Comparison of ENCODE assay signal across 8 cellular contexts in genomic region chr1:32013386-32014198, GRCh38. TPM values are rescaled to one million over a fixed set of nuclear protein-coding genes. Genes with fewer than 3 reads are reported as not detected.
DNase-seq lines count a peak whose midpoint lies in the region; ATAC-seq and TF ChIP-seq lines count a peak whose summit lies in the region.

KHDRBS1 (plus strand) TSS chr1:32013868; CDS start chr1:32013996, 128 bp downstream.

- H3K4me1 ChIP-seq in CD8-positive, alpha-beta memory T cell (ENCODE audit: insufficient read depth, low read length): peaks cover 26% of the 10 kb centered on the region
- peaks cover 3 to 7% of the 10 kb centered on the region in 2 donors for H3K4me1 ChIP-seq in lung (ENCODE audit: control insufficient read depth in 2 of 2, insufficient read depth in 2 of 2, low read length in 2 of 2)

- peaks cover 0 to 7% of the 10 kb centered on the region in 2 donors for H3K27me3 Mint-ChIP-seq in CD8-positive, alpha-beta memory T cell

- peak within 1 kb of the TSS; percentile 91 to 97 (median 93) for H3K4me3 Mint-ChIP-seq in CD8-positive, alpha-beta memory T cell

- CTCF ChIA-PET in CD8-positive, alpha-beta memory T cell (lab: Charles Lee): interaction anchor here (1.3 kb wide), 1 partner anchor 61 kb away, joined by 3 read pairs; no protein-coding TSS in a partner anchor

- 0 to 1% methylated on average over 96 to 101 of the region's 101 CpGs for WGBS in lung, 2 donors

- H3K4me1 Mint-ChIP-seq in CD8-positive, alpha-beta memory T cell: peaks cover 28 to 38% (median 37%) of the 10 kb centered on the region in 3 donors

- H3K4me3 ChIP-seq in CD8-positive, alpha-beta memory T cell (ENCODE audit: low read length): peak within 1 kb of the TSS; percentile 66
- peak within 1 kb of the TSS; percentile 100 for H3K4me3 ChIP-seq in lung

- ATAC-seq in GM19468 (IDR thresholded peaks at IDR 0.05; ENCODE audit: extremely low read depth, unreplicated experiment): peak; percentile 83
- peak; percentile 92 for ATAC-seq in lung (ENCODE audit: insufficient read depth, low FRiP score)

- H3K27me3 ChIP-seq in CD8-positive, alpha-beta memory T cell (ENCODE audit: insufficient read depth, low read length, poor library complexity, severe bottlenecking): no peaks in the 10 kb centered on the region
- H3K27me3 ChIP-seq in lung (ENCODE audit: control insufficient read depth, insufficient read depth): no peaks in the 10 kb centered on the region

- H3K9me3 ChIP-seq in CD8-positive, alpha-beta memory T cell (ENCODE audit: low read length): no peaks in the 10 kb centered on the region
- no peaks in the 10 kb centered on the region for H3K9me3 ChIP-seq in lung (ENCODE audit: control insufficient read depth in 2 of 2, insufficient read depth in 1 of 2, low read length in 1 of 2)

- peaks cover 0 to 21% (median 0%) of the 10 kb centered on the region in 3 donors for H3K36me3 Mint-ChIP-seq in CD8-positive, alpha-beta memory T cell

- H3K27ac ChIP-seq in CD8-positive, alpha-beta memory T cell (ENCODE audit: low read depth, low read length): peak within 1 kb of the TSS; percentile 92
- H3K27ac ChIP-seq in lung (ENCODE audit: low read depth in 1 of 2, low read length in 1 of 2): peak within 1 kb of the TSS; percentile 99 to 100

- H3K9me3 Mint-ChIP-seq in CD8-positive, alpha-beta memory T cell: peaks cover 0 to 2% (median 0%) of the 10 kb centered on the region in 5 donors

- no peaks in the 10 kb centered on the region for H3K36me3 ChIP-seq in CD8-positive, alpha-beta memory T cell (ENCODE audit: insufficient read depth, low read length)
- no peaks in the 10 kb centered on the region for H3K36me3 ChIP-seq in lung (ENCODE audit: control insufficient read depth in 2 of 2, insufficient read depth in 2 of 2, low read length in 2 of 2)

- POLR2A ChIA-PET in CD8-positive, alpha-beta memory T cell (lab: Charles Lee): interaction anchor here (0.6 to 1.7 kb wide), 13 partner anchors 10 to 637 kb away, joined by 3 to 16 read pairs (median 4); partner anchors contain the start of genes BSDC1, KPNA6, PEF1 and PTP4A2

- DNase-seq in CD8-positive, alpha-beta memory T cell: peak; percentile 93 to 99 (median 98)
- DNase-seq in HS-5 (ENCODE audit: low read depth) (peak; percentile 95), lung (ENCODE audit: low spot score) (peak; percentile 99)
- peak; percentile 99 for DNase-seq in NK-92 treated with Interleukin-12 subunit alpha and Interleukin-12 subunit beta, amount 100 ng/mL, for 24 hours (lab: John Stamatoyannopoulos, UW)
- DNase-seq in activated CD8-positive, alpha-beta memory T cell treated with anti-CD3 and anti-CD28 coated beads for 24 hours: peak; percentile 97
- peak; percentile 97 for DNase-seq in effector CD8-positive, alpha-beta T cell (lab: John Stamatoyannopoulos, UW)
- DNase-seq in stimulated activated CD4-positive, alpha-beta T cell treated with anti-CD3 and anti-CD28 coated beads, TNF-alpha, amount 100 ng/mL, for 4 hours (ENCODE audit: low read depth in 3 of 3): peak; percentile 95 to 97 (median 97)

- no peak for TF ChIP-seq CTCF in lung (IDR thresholded peaks at IDR 0.05; ENCODE audit: control extremely low read depth, extremely low read depth)

- peak within 1 kb of the TSS; percentile 93 to 98 (median 96) for H3K27ac Mint-ChIP-seq in CD8-positive, alpha-beta memory T cell

RNA-seq across cellular contexts. Expression of gene KHDRBS1, which starts in this region (rescaled TPM):
- 100 to 1,000 TPM; 210 TPM for total RNA-seq in CD8-positive, alpha-beta memory T cell
- 117 TPM for polyA plus RNA-seq in CD8-positive, alpha-beta memory T cell
- 100 to 1,000 TPM; 104 to 138 TPM for total RNA-seq in lung
- 10 to 100 TPM; 51.7 to 60.6 TPM for polyA plus RNA-seq in lung

Comparison
In these comparisons a context has a peak if more than half of its experiments do, and no peak if none do; other contexts are left out.
1. Peak in every context shown above with its lines: DNase-seq, ATAC-seq, H3K4me3 ChIP-seq and H3K27ac ChIP-seq.